Comparison of ENCODE assay signal across 8 cellular contexts in the genomic region with DNA sequence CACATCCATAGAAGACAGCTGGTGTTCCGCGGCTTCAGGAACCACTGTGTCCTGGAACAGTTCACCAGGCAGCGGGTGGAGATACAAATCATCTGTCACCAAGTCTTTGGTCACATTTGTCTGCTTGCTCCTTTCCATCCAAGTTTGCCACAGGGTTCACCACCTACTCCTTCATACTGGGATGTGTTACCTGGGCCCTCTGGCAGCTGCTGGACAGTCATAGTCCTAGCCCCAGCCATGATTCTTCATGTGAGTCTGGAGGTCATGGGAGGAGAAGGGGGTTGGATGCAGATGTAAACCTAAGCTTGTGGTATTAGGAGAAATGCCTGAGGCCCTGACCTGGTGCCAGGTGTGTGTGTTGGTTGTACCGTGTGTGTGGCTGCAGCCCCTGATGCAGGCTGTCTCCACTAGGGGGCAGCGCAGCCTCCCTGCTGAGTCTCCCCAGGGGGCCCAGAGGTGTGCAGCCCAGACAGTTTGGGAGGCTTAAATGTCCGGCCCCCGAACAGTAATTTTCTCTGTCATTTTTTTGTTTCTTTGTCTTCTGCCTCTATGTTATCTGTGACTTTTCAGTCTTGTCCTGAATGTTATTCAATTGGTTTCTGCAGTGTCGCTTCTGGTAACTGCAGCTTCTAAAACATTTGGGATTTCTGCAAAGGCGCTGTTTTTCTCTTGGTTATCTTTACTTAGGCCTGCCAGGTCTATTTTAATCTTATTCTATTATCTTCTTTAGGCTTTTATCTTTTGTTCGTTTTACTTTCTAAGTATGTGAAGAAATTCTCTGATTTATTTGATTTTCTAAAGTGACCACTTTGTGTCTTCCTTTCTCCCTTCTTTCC. TPM values are rescaled to one million over a fixed set of nuclear protein-coding genes. Genes with fewer than 3 reads are reported as not detected.
DNase-seq lines count a peak whose midpoint lies in the region; ATAC-seq and TF ChIP-seq lines count a peak whose summit lies in the region.

No MANE protein-coding gene starts in this region.

- H3K9me3 ChIP-seq in hepatocyte (ENCODE audit: low read depth): no peaks in the 10 kb centered on the region

- H3K27ac ChIP-seq in hepatocyte: no peak overlapping the region

- H3K4me2 ChIP-seq in hepatocyte: no peak overlapping the region

- peaks cover 0 to 10% (median 5%) of the 10 kb centered on the region in 7 donors for H3K9me3 Mint-ChIP-seq in CD14-positive monocyte

- DNase-seq in CD14-positive monocyte (ENCODE audit: low spot score): no peak
- DNase-seq in SW480 (ENCODE audit: low spot score): peak; percentile 8
- DNase-seq in hepatocyte (ENCODE audit: low spot score): peak; percentile 29
- peak; percentile 72 for DNase-seq in stimulated activated CD8-positive, alpha-beta memory T cell treated with anti-CD3 and anti-CD28 coated beads, Interleukin-4, amount 100 ng/mL, for 48 hours
- DNase-seq in globus pallidus (ENCODE audit: low spot score): no peak
- DNase-seq in superior temporal gyrus (ENCODE audit: extremely low spot score): no peak

- WGBS in hepatocyte (ENCODE audit: low lambda C conversion rate, missing lambda C conversion rate): 70% methylated on average over 10 of the region's 10 CpGs

- no peak overlapping the region for H2AFZ ChIP-seq in hepatocyte

- peaks cover 2 to 10% (median 3%) of the 10 kb centered on the region in 3 donors for H3K27me3 Mint-ChIP-seq in CD14-positive monocyte (ENCODE audit: low read depth in 3 of 3)

- peaks cover 7% of the 10 kb centered on the region for H3K27me3 ChIP-seq in hepatocyte

- ATAC-seq in GM21390 (IDR thresholded peaks at IDR 0.05; ENCODE audit: unreplicated experiment) (peak; percentile 78), HG02973 (IDR thresholded peaks at IDR 0.05; ENCODE audit: unreplicated experiment) (no peak)

- TF ChIP-seq CTCF in CD14-positive monocyte (IDR thresholded peaks at IDR 0.05): peak; percentile 82
- peak; percentile 38 for TF ChIP-seq CTCF in hepatocyte (IDR thresholded peaks at IDR 0.05; ENCODE audit: poor library complexity)

- no peak overlapping the region for H3K4me3 ChIP-seq in hepatocyte

- H3K4me1 Mint-ChIP-seq in CD14-positive monocyte: no peaks in the 10 kb centered on the region

- no peaks in the 10 kb centered on the region for H3K36me3 Mint-ChIP-seq in CD14-positive monocyte

- H3K79me2 ChIP-seq in hepatocyte: no peaks in the 10 kb centered on the region

- H3K9me2 ChIP-seq in hepatocyte (replicated peaks; ENCODE audit: insufficient read depth): no peaks in the 10 kb centered on the region

- no peak overlapping the region for H3K27ac Mint-ChIP-seq in CD14-positive monocyte

- H3K36me3 ChIP-seq in hepatocyte (replicated peaks; ENCODE audit: insufficient read depth, low read depth): no peaks in the 10 kb centered on the region

- no peak overlapping the region for H3K4me3 Mint-ChIP-seq in CD14-positive monocyte

- intact Hi-C loops in CD14-positive monocyte (cut with micrococcal nuclease): loop anchor here (10.0 kb wide), 1 partner anchor 291 kb away; no protein-coding TSS in a partner anchor

- no peaks in the 10 kb centered on the region for H3K4me1 ChIP-seq in hepatocyte (ENCODE audit: insufficient read depth)

- no peaks in the 10 kb centered on the region for H4K20me1 ChIP-seq in hepatocyte (ENCODE audit: insufficient read depth, poor library complexity, severe bottlenecking)

RNA-seq across cellular contexts. Expression of a gene that starts 14.8 kb away (rescaled TPM):
- polyA plus RNA-seq in CD14-positive monocyte (not detected), hepatocyte (not detected in 2 replicates)
- not detected in 2 replicates for total RNA-seq in hepatocyte

Comparison
In these comparisons a context has a peak if more than half of its experiments do, and no peak if none do; other contexts are left out.
1. DNase-seq: peak in SW480 (single experiment), hepatocyte (single experiment) and stimulated activated CD8-positive, alpha-beta memory T cell treated with anti-CD3 and anti-CD28 coated beads, Interleukin-4, amount 100 ng/mL, for 48 hours (single experiment); none in CD14-positive monocyte (single experiment), globus pallidus (single experiment) and superior temporal gyrus (single experiment).